1 cellular context compared by ENCODE assay signal in the genomic region with DNA sequence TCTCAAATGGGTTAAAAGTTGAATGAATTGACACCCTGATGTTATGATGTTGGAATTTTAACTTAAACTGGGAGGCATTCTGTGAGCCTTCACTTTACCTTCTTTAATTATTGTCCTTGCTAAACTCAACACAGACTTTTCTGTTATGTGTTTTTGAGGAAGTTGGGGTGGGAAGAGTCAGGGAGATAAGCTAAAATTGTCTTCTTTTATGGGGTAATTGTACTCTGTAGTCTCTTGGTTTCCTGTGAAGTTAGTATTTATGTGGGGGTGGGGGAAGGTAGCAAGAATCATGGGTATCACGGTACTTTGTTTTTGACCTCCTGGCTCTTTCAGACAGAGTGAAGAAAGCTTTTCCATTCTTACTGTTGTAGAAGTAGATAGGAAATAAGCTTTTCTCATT.
TF ChIP-seq lines count a peak whose summit lies in the region.

No MANE protein-coding gene starts in this region.

TF ChIP-seq in SK-N-SH, 30 proteins besides CTCF, POLR2A, EP300 and RAD21 (continued from another document):
- TF ChIP-seq, protein P1, sequence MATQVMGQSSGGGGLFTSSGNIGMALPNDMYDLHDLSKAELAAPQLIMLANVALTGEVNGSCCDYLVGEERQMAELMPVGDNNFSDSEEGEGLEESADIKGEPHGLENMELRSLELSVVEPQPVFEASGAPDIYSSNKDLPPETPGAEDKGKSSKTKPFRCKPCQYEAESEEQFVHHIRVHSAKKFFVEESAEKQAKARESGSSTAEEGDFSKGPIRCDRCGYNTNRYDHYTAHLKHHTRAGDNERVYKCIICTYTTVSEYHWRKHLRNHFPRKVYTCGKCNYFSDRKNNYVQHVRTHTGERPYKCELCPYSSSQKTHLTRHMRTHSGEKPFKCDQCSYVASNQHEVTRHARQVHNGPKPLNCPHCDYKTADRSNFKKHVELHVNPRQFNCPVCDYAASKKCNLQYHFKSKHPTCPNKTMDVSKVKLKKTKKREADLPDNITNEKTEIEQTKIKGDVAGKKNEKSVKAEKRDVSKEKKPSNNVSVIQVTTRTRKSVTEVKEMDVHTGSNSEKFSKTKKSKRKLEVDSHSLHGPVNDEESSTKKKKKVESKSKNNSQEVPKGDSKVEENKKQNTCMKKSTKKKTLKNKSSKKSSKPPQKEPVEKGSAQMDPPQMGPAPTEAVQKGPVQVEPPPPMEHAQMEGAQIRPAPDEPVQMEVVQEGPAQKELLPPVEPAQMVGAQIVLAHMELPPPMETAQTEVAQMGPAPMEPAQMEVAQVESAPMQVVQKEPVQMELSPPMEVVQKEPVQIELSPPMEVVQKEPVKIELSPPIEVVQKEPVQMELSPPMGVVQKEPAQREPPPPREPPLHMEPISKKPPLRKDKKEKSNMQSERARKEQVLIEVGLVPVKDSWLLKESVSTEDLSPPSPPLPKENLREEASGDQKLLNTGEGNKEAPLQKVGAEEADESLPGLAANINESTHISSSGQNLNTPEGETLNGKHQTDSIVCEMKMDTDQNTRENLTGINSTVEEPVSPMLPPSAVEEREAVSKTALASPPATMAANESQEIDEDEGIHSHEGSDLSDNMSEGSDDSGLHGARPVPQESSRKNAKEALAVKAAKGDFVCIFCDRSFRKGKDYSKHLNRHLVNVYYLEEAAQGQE (IDR thresholded peaks at IDR 0.05; ENCODE audit: low read depth, low read length), result no peak
- TF ChIP-seq EZH2phosphoT487 (IDR thresholded peaks at IDR 0.05; ENCODE audit: borderline replicate concordance, low read depth) (no peak), CHD2 (IDR thresholded peaks at IDR 0.05; ENCODE audit: low read length, partially characterized antibody) (no peak), USF1 (IDR thresholded peaks at IDR 0.05; ENCODE audit: borderline replicate concordance, low read depth) (no peak), TAF1 (IDR thresholded peaks at IDR 0.05; ENCODE audit: borderline replicate concordance, low read depth, low read length) (no peak), JUND (IDR thresholded peaks at IDR 0.05) (no peak), ELF1 (IDR thresholded peaks at IDR 0.05) (no peak), TCF12 (IDR thresholded peaks at IDR 0.05) (no peak), FOXM1 (IDR thresholded peaks at IDR 0.05; ENCODE audit: low read depth) (no peak), SMC3 (IDR thresholded peaks at IDR 0.05; ENCODE audit: low read depth, low read length) (no peak), SIN3A (IDR thresholded peaks at IDR 0.05; ENCODE audit: borderline replicate concordance, low read depth, low read length) (no peak), POLR2AphosphoS5 (IDR thresholded peaks at IDR 0.05; ENCODE audit: low read depth, low read length) (no peak), YY1 (IDR thresholded peaks at IDR 0.05; ENCODE audit: low read depth) (no peak), GABPA (IDR thresholded peaks at IDR 0.05; ENCODE audit: low read depth) (no peak), FOXJ3 (CRISPR knock-in tag; IDR thresholded peaks at IDR 0.05) (no peak), GATA2 (CRISPR knock-in tag; IDR thresholded peaks at IDR 0.05) (no peak), MAX (IDR thresholded peaks at IDR 0.05; ENCODE audit: low read depth) (no peak)
- TF ChIP-seq, protein P2, sequence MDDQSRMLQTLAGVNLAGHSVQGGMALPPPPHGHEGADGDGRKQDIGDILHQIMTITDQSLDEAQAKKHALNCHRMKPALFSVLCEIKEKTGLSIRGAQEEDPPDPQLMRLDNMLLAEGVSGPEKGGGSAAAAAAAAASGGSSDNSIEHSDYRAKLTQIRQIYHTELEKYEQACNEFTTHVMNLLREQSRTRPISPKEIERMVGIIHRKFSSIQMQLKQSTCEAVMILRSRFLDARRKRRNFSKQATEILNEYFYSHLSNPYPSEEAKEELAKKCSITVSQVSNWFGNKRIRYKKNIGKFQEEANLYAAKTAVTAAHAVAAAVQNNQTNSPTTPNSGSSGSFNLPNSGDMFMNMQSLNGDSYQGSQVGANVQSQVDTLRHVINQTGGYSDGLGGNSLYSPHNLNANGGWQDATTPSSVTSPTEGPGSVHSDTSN (IDR thresholded peaks at IDR 0.05), result no peak
TF ChIP-seq in SK-N-SH: peak in this region for 0.
